In the genomic region with DNA sequence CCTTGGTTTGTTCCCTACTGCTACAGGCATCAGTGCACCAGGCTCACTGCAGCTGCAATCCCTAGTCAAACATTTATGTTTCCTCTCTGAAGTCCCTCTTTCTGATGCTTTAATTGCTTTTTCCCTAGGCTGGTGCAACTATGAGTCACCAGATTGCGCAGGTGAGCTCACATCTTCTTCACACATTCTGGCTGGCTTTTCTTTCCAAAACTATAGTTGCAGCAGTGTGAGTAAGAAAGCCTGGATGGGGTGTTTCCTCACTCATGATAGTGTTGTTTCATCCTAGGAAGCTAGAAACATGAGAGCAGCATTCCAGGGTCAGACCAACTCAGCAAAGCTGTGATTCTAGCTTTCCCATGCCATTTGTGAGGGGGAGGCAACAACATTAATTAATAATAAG, we compare ENCODE assay signal across 16 cellular contexts.
"Had no signal": no experiment of that assay in that cellular context is flagged by ENCODE, and none has a peak within 500 bp of the region (broad histone marks: within the 10 kb centered on the region; RNA-seq: fewer than 3 reads in every experiment).

No MANE protein-coding gene starts in this region.

- DNase-seq: activated CD4-positive, alpha-beta T cell treated with anti-CD3 and anti-CD28 coated beads for 48 hours; activated CD8-positive, alpha-beta memory T cell treated with anti-CD3 and anti-CD28 coated beads, Interleukin-2, amount 50 U/mL, for 48 hours; activated CD8-positive, alpha-beta T cell treated with anti-CD3 and anti-CD28 coated beads, Interleukin-2, amount 10 ng/mL, durations not matched to agents 7 days and 5 days; activated naive CD4-positive, alpha-beta T cell; effector memory CD4-positive, alpha-beta T cell; erythroblast; glutamatergic neuron; immature natural killer cell; naive B cell; right cardiac atrium; spleen; stimulated activated CD4-positive, alpha-beta T cell treated with anti-CD3 and anti-CD28 coated beads, Interleukin-1b, Interleukin-23, amount 100 ng/mL, for 48 hours; T-helper 1 cell had no signal

- H3K27me3 ChIP-seq: spleen, tibial nerve had no signal

- H3K27ac ChIP-seq: spleen, tibial nerve had no signal

- H3K4me3 ChIP-seq: lung, spleen, tibial nerve had no signal

- H3K4me1 ChIP-seq: spleen, tibial nerve had no signal

- ATAC-seq: activated CD8-positive, alpha-beta T cell treated with anti-CD3 and anti-CD28 coated beads, Interleukin-2, amount 10 ng/mL, durations not matched to agents 7 days and 5 days; right cardiac atrium; stimulated activated memory B cell treated with anti-CD40 and anti-IgM and Interleukin-4, amounts not matched to agents 10 μg/mL and 1 μg/mL and 100 μg/mL, for 72 hours had no signal

- H3K36me3 ChIP-seq: spleen, tibial nerve had no signal
